ENCODE assay signal across 8 cellular contexts in the genomic region with DNA sequence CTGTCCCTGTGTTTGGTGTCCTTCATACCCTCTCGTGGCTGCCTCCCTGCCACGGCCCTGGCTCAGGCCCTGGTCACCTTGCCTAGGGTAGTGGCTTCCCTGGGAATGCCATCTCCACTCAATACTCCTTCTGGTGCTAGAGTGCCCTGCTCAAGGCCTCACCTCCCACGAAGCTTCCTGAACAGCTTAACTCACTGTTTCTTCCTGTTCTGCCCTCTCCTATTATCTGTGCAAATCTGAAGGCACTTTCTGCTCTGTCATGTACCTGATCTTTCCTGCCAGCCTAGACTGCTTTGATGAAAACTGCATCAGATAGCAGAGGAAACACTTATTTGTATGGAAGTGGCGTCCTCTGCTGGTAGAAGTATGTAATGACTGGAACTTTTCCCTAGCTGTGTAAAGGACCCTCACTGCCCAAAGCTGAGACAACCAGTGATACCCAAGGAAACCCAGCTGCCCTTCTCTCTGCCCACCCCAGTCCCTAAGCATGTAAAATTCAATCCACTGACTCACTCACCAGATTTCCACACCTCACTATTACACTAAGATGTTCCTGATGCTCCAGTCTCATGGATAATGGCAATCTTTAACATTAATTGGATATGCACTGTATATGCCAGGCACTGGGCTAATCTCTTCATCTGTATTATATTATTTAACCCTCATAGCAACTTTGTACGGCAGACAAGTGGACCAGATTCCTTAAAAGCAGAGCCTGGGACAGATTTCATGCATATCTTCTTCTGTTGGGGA. TPM values are rescaled to one million over a fixed set of nuclear protein-coding genes. Genes with fewer than 3 reads are reported as not detected.
DNase-seq lines count a peak whose midpoint lies in the region; ATAC-seq and TF ChIP-seq lines count a peak whose summit lies in the region.

No MANE protein-coding gene starts in this region.

- TF ChIP-seq CTCF in RWPE1 (conservative IDR thresholded peaks at IDR 0.05; ENCODE audit: low read depth) (peak; percentile 95), cardiac fibroblast (IDR thresholded peaks at IDR 0.05; ENCODE audit: low read depth, low read length) (peak; percentile 93), liver (IDR thresholded peaks at IDR 0.05; ENCODE audit: low read depth, low read length, missing input control) (peak; percentile 92), upper lobe of left lung (IDR thresholded peaks at IDR 0.05) (peak; percentile 73 to 97 (median 90))

- H3K36me3 ChIP-seq in liver (ENCODE audit: control insufficient read depth in 4 of 4, insufficient read depth in 3 of 4, low read depth in 1 of 4, low read length in 3 of 4), result no peaks in the 10 kb centered on the region
- H3K36me3 ChIP-seq in upper lobe of left lung, result no peaks in the 10 kb centered on the region

- H3K27me3 ChIP-seq in liver (ENCODE audit: control insufficient read depth in 4 of 4, insufficient read depth in 4 of 4, low read length in 3 of 4) (no peaks in the 10 kb centered on the region), upper lobe of left lung (no peaks in the 10 kb centered on the region)

- no peak overlapping the region for H3K4me3 ChIP-seq in cardiac fibroblast (replicated peaks in 1 of 2; ENCODE audit: low read depth in 2 of 2, low read length in 2 of 2)
- H3K4me3 ChIP-seq in liver (ENCODE audit: low read depth in 1 of 3, low read length in 3 of 3), result no peak overlapping the region
- H3K4me3 ChIP-seq in upper lobe of left lung, result no peak overlapping the region

- no peak for TF ChIP-seq POLR2A in upper lobe of left lung (IDR thresholded peaks at IDR 0.05)

- 28% methylated on average over 5 of the region's 5 CpGs for WGBS in liver
- WGBS in upper lobe of left lung, 2 donors, result 22 to 30% methylated on average over 5 of the region's 5 CpGs

- H3K9ac ChIP-seq in liver (ENCODE audit: low read depth in 1 of 2, low read length in 2 of 2), result no peak overlapping the region

- CTCF ChIA-PET in RWPE1 (lab: Yijun Ruan, JAX), result interaction anchor here (0.6 to 7.3 kb wide), 39 partner anchors 9 to 1733 kb away, joined by 3 to 291 read pairs (median 4); a partner anchor contains a TSS

- TF ChIP-seq EP300 in upper lobe of left lung (IDR thresholded peaks at IDR 0.05), result no peak

- H3K27ac ChIP-seq in RWPE1, result peak overlapping the region; percentile 52
- H3K27ac ChIP-seq in liver (ENCODE audit: low read depth in 1 of 2, low read length in 2 of 2), result no peak overlapping the region
- H3K27ac ChIP-seq in upper lobe of left lung, result peak overlapping the region in 2 of 4 donors; percentile 21 to 38

- no peaks in the 10 kb centered on the region for H3K9me3 ChIP-seq in liver (ENCODE audit: control insufficient read depth in 4 of 4, low read length in 3 of 4)
- no peaks in the 10 kb centered on the region for H3K9me3 ChIP-seq in upper lobe of left lung

- H3K4me1 ChIP-seq in liver (ENCODE audit: control insufficient read depth in 4 of 4, insufficient read depth in 4 of 4, low read length in 3 of 4), result peaks cover 0 to 12% (median 3%) of the 10 kb centered on the region in 4 donors
- peaks cover 12 to 46% (median 39%) of the 10 kb centered on the region in 4 donors for H3K4me1 ChIP-seq in upper lobe of left lung

- peak; percentile 30 to 84 (median 62) for DNase-seq in stimulated activated naive CD4-positive, alpha-beta T cell (lab: John Stamatoyannopoulos, UW)
- no peak for DNase-seq in stimulated activated naive CD4-positive, alpha-beta T cell treated with Interleukin-2 at 50 U/mL for 16 hours (lab: John Stamatoyannopoulos, UW)
- peak; percentile 57 for DNase-seq in NCI-H1048 (lab: John Stamatoyannopoulos, UW)
- DNase-seq in RWPE1 (ENCODE audit: low spot score), result peak; percentile 80
- DNase-seq in cardiac fibroblast (ENCODE audit: low read depth in 2 of 2), result peak; percentile 83
- peak in 1 of 2 donors; percentile 44 for DNase-seq in upper lobe of left lung

- peak in 1 of 2 donors; percentile 36 for ATAC-seq in upper lobe of left lung (ENCODE audit: low FRiP score in 2 of 2)
- no peak for ATAC-seq in HG02973 (IDR thresholded peaks at IDR 0.05; ENCODE audit: unreplicated experiment)

- TF ChIP-seq RAD21 in liver (IDR thresholded peaks at IDR 0.05), result peak; percentile 85 to 93

- POLR2A ChIA-PET in RWPE1 (lab: Yijun Ruan, JAX; ENCODE audit: low non-redundant PET), result no interaction called here

TF ChIP-seq in liver, 16 proteins besides CTCF, POLR2A, EP300 and RAD21:
- no peak for TF ChIP-seq EGR1 (IDR thresholded peaks at IDR 0.05; ENCODE audit: low read depth in 2 of 2)
- TF ChIP-seq HNF4G (IDR thresholded peaks at IDR 0.05), result no peak
- TF ChIP-seq, protein P1, sequence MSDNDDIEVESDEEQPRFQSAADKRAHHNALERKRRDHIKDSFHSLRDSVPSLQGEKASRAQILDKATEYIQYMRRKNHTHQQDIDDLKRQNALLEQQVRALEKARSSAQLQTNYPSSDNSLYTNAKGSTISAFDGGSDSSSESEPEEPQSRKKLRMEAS (IDR thresholded peaks at IDR 0.05), result no peak
- no peak for TF ChIP-seq HNF4A (conservative IDR thresholded peaks at IDR 0.05)
- TF ChIP-seq YY1 (IDR thresholded peaks at IDR 0.05), result no peak
- no peak for TF ChIP-seq NR2F2 (IDR thresholded peaks at IDR 0.05)
- no peak for TF ChIP-seq JUND (IDR thresholded peaks at IDR 0.05)
TF ChIP-seq in liver: peak in this region for 0.

RNA-seq across cellular contexts. Expression of a gene that starts 36.2 kb away (rescaled TPM):
- total RNA-seq in liver (10 to 100 TPM in 1 of 2 donors, 1 to 10 TPM in 1; 4.7 to 52.5 TPM), upper lobe of left lung (100 to 1,000 TPM in 3 of 6 donors, 10 to 100 TPM in 3; 59.1 to 178 (median 104) TPM)
- polyA plus RNA-seq in liver, result 1 to 10 TPM; 3.8 to 4.9 TPM

RNA-seq across cellular contexts. Expression of a gene that starts 39.6 kb away (rescaled TPM):
- total RNA-seq in liver, result under 1 TPM in 1 of 2 donors, not detected in 1; under 0.01 TPM
- under 1 TPM in 1 of 2 donors, not detected in 1; 0.07 TPM for polyA plus RNA-seq in liver
- total RNA-seq in upper lobe of left lung, result 10 to 100 TPM in 2 of 6 donors, 1 to 10 TPM in 4; 2.0 to 97.4 (median 3.7) TPM
